ENCODE assay signal across 8 cellular contexts in genomic region chr14:67962215-67962644, GRCh38.
DNase-seq lines count a peak whose midpoint lies in the region; ATAC-seq, FAIRE-seq and TF ChIP-seq lines count a peak whose summit lies in the region.

No MANE protein-coding gene starts in this region.

- no peak for TF ChIP-seq CTCF in Caco-2 (IDR thresholded peaks at IDR 0.05; ENCODE audit: insufficient read depth in 1 of 2, low read depth in 1 of 2, low read length in 1 of 2, severe bottlenecking in 1 of 2, unreplicated experiment in 1 of 2)

- POLR2A ChIA-PET in Caco-2 (lab: Charles Lee), result no interaction called here

- intact Hi-C loops in Caco-2 (cut with micrococcal nuclease; ENCODE audit: unreplicated experiment), result no loop called here

- H3K27me3 ChIP-seq in Caco-2 (replicated peaks; ENCODE audit: control insufficient read depth, insufficient read depth, low read length) (no peaks in the 10 kb centered on the region), mucosa of rectum (ENCODE audit: control insufficient read depth in 2 of 2, insufficient read depth in 2 of 2, low read length in 2 of 2) (no peaks in the 10 kb centered on the region)

- peak overlapping the region in 1 of 2 donors; percentile 27 for H3K9ac ChIP-seq in mucosa of rectum (ENCODE audit: low read depth in 1 of 2, low read length in 2 of 2)

- peak; percentile 63 for FAIRE-seq in TTC549 (lab: Jason Lieb, UNC)

- no TSS peak for BruUV-seq in Caco-2 (replicated peaks; lab: Mats Ljungman, UMichigan)

- peak overlapping the region; percentile 10 for H3K27ac Mint-ChIP-seq in Caco-2 (ENCODE audit: unreplicated experiment)

- H3K4me3 Mint-ChIP-seq in Caco-2 (ENCODE audit: unreplicated experiment), result no peak overlapping the region

- DNase-seq in Caco-2, result no peak
- no peak for DNase-seq in activated CD4-positive, alpha-beta T cell treated with anti-CD3 and anti-CD28 coated beads, Interleukin-2, amount 50 U/mL, for 4 hours
- no peak for DNase-seq in GOT3 (lab: John Stamatoyannopoulos, UW)
- no peak for DNase-seq in NCI-H1930 (lab: John Stamatoyannopoulos, UW)

- ATAC-seq in HG02852 (IDR thresholded peaks at IDR 0.05; ENCODE audit: unreplicated experiment) (peak; percentile 78), GM21515 (IDR thresholded peaks at IDR 0.05; ENCODE audit: unreplicated experiment) (no peak)

- H3K4me1 ChIP-seq in Caco-2 (peaks cover 48% of the 10 kb centered on the region), mucosa of rectum (ENCODE audit: control insufficient read depth in 2 of 2, insufficient read depth in 2 of 2, low read length in 2 of 2) (peaks cover 17 to 47% of the 10 kb centered on the region in 2 donors)

- H3K9me3 Mint-ChIP-seq in Caco-2 (ENCODE audit: unreplicated experiment), result peaks cover 12% of the 10 kb centered on the region

- peaks cover 12% of the 10 kb centered on the region for H3K36me3 Mint-ChIP-seq in Caco-2 (ENCODE audit: insufficient read depth, unreplicated experiment)

- H3K27ac ChIP-seq in mucosa of rectum (ENCODE audit: low read depth in 2 of 2, low read length in 2 of 2), result peak overlapping the region; percentile 50 to 90

- H3K4me3 ChIP-seq in Caco-2 (ENCODE audit: low read depth, low read length), result no peak overlapping the region
- H3K4me3 ChIP-seq in mucosa of rectum (ENCODE audit: low read length in 2 of 2), result peak overlapping the region in 1 of 2 donors; percentile 27

- CTCF ChIA-PET in Caco-2 (lab: Charles Lee), result no interaction called here

- H3K9me3 ChIP-seq in Caco-2, result no peaks in the 10 kb centered on the region
- no peaks in the 10 kb centered on the region for H3K9me3 ChIP-seq in mucosa of rectum (ENCODE audit: control insufficient read depth in 2 of 2, low read length in 2 of 2)

- peaks cover 47% of the 10 kb centered on the region for H3K4me1 Mint-ChIP-seq in Caco-2 (ENCODE audit: low read depth, unreplicated experiment)

- no peaks in the 10 kb centered on the region for H3K36me3 ChIP-seq in Caco-2 (ENCODE audit: control insufficient read depth, insufficient read depth, low read length)
- no peaks in the 10 kb centered on the region for H3K36me3 ChIP-seq in mucosa of rectum (ENCODE audit: control insufficient read depth in 2 of 2, insufficient read depth in 2 of 2, low read length in 2 of 2)

- H3K27me3 Mint-ChIP-seq in Caco-2 (ENCODE audit: insufficient read depth, unreplicated experiment), result no peaks in the 10 kb centered on the region
